In genomic region chr17:7632492-7632894, GRCh38 we compare ENCODE assay signal across 10 cellular contexts. TPM values are rescaled to one million over a fixed set of nuclear protein-coding genes. Genes with fewer than 3 reads are reported as not detected.
DNase-seq lines count a peak whose midpoint lies in the region; ATAC-seq, FAIRE-seq and TF ChIP-seq lines count a peak whose summit lies in the region.
"Had no signal": no experiment of that assay in that cellular context is flagged by ENCODE, and none has a peak within 500 bp of the region (broad histone marks: within the 10 kb centered on the region; RNA-seq: fewer than 3 reads in every experiment).

No MANE protein-coding gene starts in this region.

- H3K36me3 ChIP-seq in SK-N-SH (replicated peaks in 1 of 2; ENCODE audit: control insufficient read depth in 1 of 2, insufficient read depth in 2 of 2, low read length in 1 of 2) = no peaks in the 10 kb centered on the region
- H3K36me3 ChIP-seq in psoas muscle (ENCODE audit: insufficient read depth in 1 of 2, low read depth in 1 of 2) = no peaks in the 10 kb centered on the region
- H3K36me3 ChIP-seq: neutrophil had no signal

- H3K27ac ChIP-seq in SK-N-SH (ENCODE audit: low read depth in 2 of 2, low read length in 1 of 2) (no peak overlapping the region), psoas muscle (no peak overlapping the region)
- H3K27ac ChIP-seq: neutrophil had no signal

- no peaks in the 10 kb centered on the region for H3F3A ChIP-seq in SK-N-SH (replicated peaks; ENCODE audit: insufficient read depth)

- no peak for TF ChIP-seq EP300 in SK-N-SH (IDR thresholded peaks at IDR 0.05; ENCODE audit: borderline replicate concordance in 1 of 2, low read depth in 1 of 2, low read length in 1 of 2)

- POLR2A ChIA-PET in SK-N-SH (lab: Yijun Ruan, JAX) = interaction anchor here (0.9 to 4.6 kb wide), 2 partner anchors 19 to 54 kb away, joined by 3 to 31 read pairs; partner anchors contain the start of genes ATP1B2, TP53 and WRAP53

- no peaks in the 10 kb centered on the region for H4K20me1 ChIP-seq in SK-N-SH (ENCODE audit: insufficient read depth)

- no peak overlapping the region for H2AFZ ChIP-seq in SK-N-SH (ENCODE audit: low read depth)

- intact Hi-C loops in psoas muscle (cut with DNase I) = no loop called here

- ATAC-seq in psoas muscle = peak; percentile 41 to 61 (median 58)
- ATAC-seq in GM21529 (IDR thresholded peaks at IDR 0.05; ENCODE audit: unreplicated experiment) = no peak

- H3K27me3 ChIP-seq in SK-N-SH (ENCODE audit: insufficient read depth) (no peaks in the 10 kb centered on the region), psoas muscle (ENCODE audit: insufficient read depth in 3 of 3, low read length in 2 of 3) (no peaks in the 10 kb centered on the region)

- no peak overlapping the region for H3K4me2 ChIP-seq in SK-N-SH

- TF ChIP-seq CTCF in HFFc6 (IDR thresholded peaks at IDR 0.05) (peak; percentile 82), SK-N-SH (IDR thresholded peaks at IDR 0.05) (peak; percentile 51), psoas muscle (IDR thresholded peaks at IDR 0.05) (peak; percentile 54)

- no peak overlapping the region for H3K27ac Mint-ChIP-seq in HFFc6

- peaks cover 0 to 12% of the 10 kb centered on the region in 2 experiments; a peak in 1 of 4 replicates for H3K4me1 ChIP-seq in SK-N-SH (ENCODE audit: control insufficient read depth in 1 of 2, insufficient read depth in 2 of 2, low read depth in 1 of 2, low read length in 1 of 2)
- no peaks in the 10 kb centered on the region for H3K4me1 ChIP-seq in psoas muscle

- no peaks in the 10 kb centered on the region for H3K4me1 Mint-ChIP-seq in HFFc6 (ENCODE audit: low read depth)

- no peak overlapping the region for H3K9ac ChIP-seq in SK-N-SH

- no peaks in the 10 kb centered on the region for H3K9me3 Mint-ChIP-seq in HFFc6

- H3K4me3 ChIP-seq in SK-N-SH (ENCODE audit: low read depth in 2 of 2, low read length in 1 of 2) (no peak overlapping the region; a peak in 1 of 4 replicates), psoas muscle (no peak overlapping the region)

- H3K27me3 Mint-ChIP-seq in HFFc6 (ENCODE audit: insufficient read depth) = peaks cover 4% of the 10 kb centered on the region

- peak; percentile 43 for TF ChIP-seq RAD21 in SK-N-SH (IDR thresholded peaks at IDR 0.05; ENCODE audit: low read length)

- H3K9me3 ChIP-seq in SK-N-SH = no peaks in the 10 kb centered on the region
- no peaks in the 10 kb centered on the region for H3K9me3 ChIP-seq in psoas muscle
- H3K9me3 ChIP-seq: neutrophil had no signal

- no peak for FAIRE-seq in urothelium cell line (lab: Jason Lieb, UNC)

- TF ChIP-seq POLR2A in erythroblast (IDR thresholded peaks at IDR 0.05; ENCODE audit: low read length) = no peak

- CTCF ChIA-PET in SK-N-SH (lab: Yijun Ruan, JAX) = interaction anchor here (0.7 to 11.8 kb wide), 17 partner anchors 9 to 292 kb away, joined by 3 to 166 read pairs (median 4); partner anchors contain the start of genes ATP1B2, DNAH2, EFNB3 and TP53

- no peaks in the 10 kb centered on the region for H3K36me3 Mint-ChIP-seq in HFFc6 (ENCODE audit: low read depth)

- no peaks in the 10 kb centered on the region for H3K79me2 ChIP-seq in SK-N-SH (ENCODE audit: insufficient read depth)

- peak; percentile 70 for DNase-seq in DMS53 (lab: John Stamatoyannopoulos, UW)
- peak; percentile 51 for DNase-seq in HFFc6
- DNase-seq in SK-N-SH = no peak
- DNase-seq in erythroblast (lab: John Stamatoyannopoulos, UW) = peak; percentile 80 to 86
- no peak for DNase-seq in psoas muscle
- DNase-seq in hippocampal formation (lab: John Stamatoyannopoulos, UW) = no peak
- no peak for DNase-seq in urothelium cell line (ENCODE audit: low spot score)

- no peaks in the 10 kb centered on the region for H3K9me2 ChIP-seq in SK-N-SH

- H3K4me3 Mint-ChIP-seq in HFFc6 = no peak overlapping the region

- 53% methylated on average over 6 of the region's 6 CpGs for WGBS in SK-N-SH (ENCODE audit: low lambda C conversion rate)
- 40 to 44% (median 43%) methylated on average over 6 of the region's 6 CpGs for WGBS in psoas muscle, 3 donors

TF ChIP-seq in SK-N-SH, 30 proteins besides CTCF, POLR2A, EP300 and RAD21:
- TF ChIP-seq FOXM1 (IDR thresholded peaks at IDR 0.05; ENCODE audit: low read depth) (no peak), SMC3 (IDR thresholded peaks at IDR 0.05; ENCODE audit: low read depth, low read length) (peak; percentile 38)
TF ChIP-seq in SK-N-SH: peak in this region for 1.

RNA-seq across cellular contexts. Expression of gene SHBG, which starts 2.6 kb away (rescaled TPM):
- 1 to 10 TPM in 1 of 6 experiments, under 1 TPM in 5; 0.36 to 1.2 (median 0.79) TPM for total RNA-seq in HFFc6 (2021; fragmentation: NEBNext Ultra II Directional; extraction: Animal tissue kit (Norgen Biotek cat#: 25700))
- 0.70 and 1.1 TPM in 2 replicates for polyA plus RNA-seq in SK-N-SH (2012; rRNA removed)
- 0.33 and 0.39 TPM in 2 replicates for polyA plus RNA-seq in SK-N-SH (2012; cell fraction: cytosol; rRNA removed)
- 1.6 and 1.8 TPM in 2 replicates for polyA plus RNA-seq in SK-N-SH (2012; cell fraction: nucleus; rRNA removed)
- total RNA-seq in psoas muscle = 1 to 10 TPM in 1 of 4 donors, under 1 TPM in 3; 0.19 to 1.6 (median 0.55) TPM
- under 1 TPM; 0.26 to 0.53 (median 0.45) TPM for polyA plus RNA-seq in psoas muscle
- total RNA-seq: T-helper 1 cell treated with Interleukin-12 subunit alpha and Interleukin-12 subunit beta and Interleukin-4 antibody, amounts not matched to agents 30 ng/mL and 1 ng/mL, for 36 hours had no signal

RNA-seq across cellular contexts. Expression of gene SAT2, which starts 4.9 kb away (rescaled TPM):
- total RNA-seq in HFFc6 (2021; fragmentation: NEBNext Ultra II Directional; extraction: Animal tissue kit (Norgen Biotek cat#: 25700)) = 10 to 100 TPM; 39.2 to 55.0 (median 43.5) TPM
- polyA plus RNA-seq in SK-N-SH (2012; rRNA removed) = 42.8 and 43.1 TPM in 2 replicates
- 38.2 and 40.5 TPM in 2 replicates for polyA plus RNA-seq in SK-N-SH (2012; cell fraction: cytosol; rRNA removed)
- polyA plus RNA-seq in SK-N-SH (2012; cell fraction: nucleus; rRNA removed) = 104 and 174 TPM in 2 replicates
- 10 to 100 TPM; 60.7 to 70.4 (median 66.2) TPM for total RNA-seq in psoas muscle
- polyA plus RNA-seq in psoas muscle = 100 to 1,000 TPM; 105 to 112 (median 108) TPM

RNA-seq across cellular contexts. Expression of gene FXR2, which starts 17.8 kb away (rescaled TPM):
- 10 to 100 TPM; 49.3 to 62.3 (median 51.5) TPM for total RNA-seq in HFFc6 (2021; fragmentation: NEBNext Ultra II Directional; extraction: Animal tissue kit (Norgen Biotek cat#: 25700))
- polyA plus RNA-seq in SK-N-SH (2012; rRNA removed) = 56.4 and 62.3 TPM in 2 replicates
- 30.9 and 44.1 TPM in 2 replicates for polyA plus RNA-seq in SK-N-SH (2012; cell fraction: cytosol; rRNA removed)
- 97.1 and 104 TPM in 2 replicates for polyA plus RNA-seq in SK-N-SH (2012; cell fraction: nucleus; rRNA removed)
- 100 to 1,000 TPM; 105 to 120 (median 114) TPM for total RNA-seq in psoas muscle
- 100 to 1,000 TPM in 1 of 3 donors, 10 to 100 TPM in 2; 88.2 to 164 (median 92.1) TPM for polyA plus RNA-seq in psoas muscle

RNA-seq across cellular contexts. Expression of gene ATP1B2, which starts 18.2 kb away (rescaled TPM):
- total RNA-seq in HFFc6 (2021; fragmentation: NEBNext Ultra II Directional; extraction: Animal tissue kit (Norgen Biotek cat#: 25700)) = not detected
- polyA plus RNA-seq in SK-N-SH (2012; rRNA removed) (0.05 and 0.08 TPM in 2 replicates), psoas muscle (1 to 10 TPM in 1 of 3 donors, under 1 TPM in 2; 0.36 to 1.0 (median 0.51) TPM)
- polyA plus RNA-seq in SK-N-SH (2012; cell fraction: cytosol; rRNA removed) = 0.05 and 0.12 TPM in 2 replicates
- polyA plus RNA-seq in SK-N-SH (2012; cell fraction: nucleus; rRNA removed) = 0.09 and 0.15 TPM in 2 replicates
- 1 to 10 TPM in 2 of 4 donors, under 1 TPM in 2; 0.78 to 5.7 (median 1.3) TPM for total RNA-seq in psoas muscle

RNA-seq across cellular contexts. Expression of gene SOX15, which starts 42.6 kb away (rescaled TPM):
- 1 to 10 TPM in 1 of 6 experiments, under 1 TPM in 5; 0.62 to 1.0 (median 0.81) TPM for total RNA-seq in HFFc6 (2021; fragmentation: NEBNext Ultra II Directional; extraction: Animal tissue kit (Norgen Biotek cat#: 25700))
- polyA plus RNA-seq in SK-N-SH (2012; rRNA removed) (1.3 TPM in 2 replicates), psoas muscle (under 1 TPM; 0.11 to 0.20 (median 0.17) TPM)
- 0.59 and 1.1 TPM in 2 replicates for polyA plus RNA-seq in SK-N-SH (2012; cell fraction: cytosol; rRNA removed)
- 1.6 and 1.7 TPM in 2 replicates for polyA plus RNA-seq in SK-N-SH (2012; cell fraction: nucleus; rRNA removed)
- total RNA-seq in psoas muscle = under 1 TPM; 0.19 to 0.71 (median 0.28) TPM

Comparison
In these comparisons a context has a peak if more than half of its experiments do, and no peak if none do; other contexts are left out.
1. DNase-seq: peak in DMS53 (single experiment), HFFc6 (single experiment) and erythroblast (2 of 2); none in SK-N-SH (single experiment), psoas muscle (0 of 2), hippocampal formation (0 of 2) and urothelium cell line (single experiment).
2. Peak in every context shown above with its lines, with median percentiles within 50 percentile points of each other: CTCF ChIP-seq.